In the genomic region with DNA sequence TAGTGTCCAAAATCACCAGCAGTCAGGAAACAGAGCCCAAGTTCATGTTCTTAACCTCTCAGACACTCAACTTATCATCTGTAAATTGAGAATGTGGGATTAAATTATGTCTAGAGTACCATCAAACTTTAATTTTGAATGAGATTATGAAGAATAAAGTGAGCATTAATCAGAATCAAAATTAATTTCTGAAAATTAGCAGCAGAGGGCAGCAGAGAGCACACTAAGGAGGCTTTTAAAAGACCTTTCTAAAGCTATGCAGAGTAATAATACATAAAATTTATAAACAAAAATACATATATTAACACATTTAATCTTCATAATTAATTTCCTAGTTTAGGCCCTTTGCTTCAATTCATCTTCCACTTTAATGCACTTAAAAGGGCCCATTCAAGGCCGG, we compare ENCODE assay signal across 8 cellular contexts. TPM values are rescaled to one million over a fixed set of nuclear protein-coding genes. Genes with fewer than 3 reads are reported as not detected.
DNase-seq lines count a peak whose midpoint lies in the region; ATAC-seq and TF ChIP-seq lines count a peak whose summit lies in the region.

No MANE protein-coding gene starts in this region.

- DNase-seq in natural killer cell = no peak
- no peak for DNase-seq in natural killer cell treated with Interleukin-12 subunit alpha and Interleukin-12 subunit beta and Interleukin-15 and Interleukin-18, amount 100 ng/mL, for 72 hours (ENCODE audit: low spot score)
- peak; percentile 1 for DNase-seq in SK-N-DZ (ENCODE audit: low spot score)
- DNase-seq in hepatocyte (ENCODE audit: low spot score) = peak; percentile 33
- DNase-seq in putamen (ENCODE audit: low spot score) = no peak
- no peak for DNase-seq in SIG-M5 (lab: John Stamatoyannopoulos, UW)
- no peak for DNase-seq in NCI-H446 treated with DMSO at 0.1 percent for 48 hours (lab: John Stamatoyannopoulos, UW)

- H3K9me2 ChIP-seq in hepatocyte (replicated peaks; ENCODE audit: insufficient read depth) = no peaks in the 10 kb centered on the region

- H3K4me3 Mint-ChIP-seq in natural killer cell = no peak overlapping the region
- no peak overlapping the region for H3K4me3 Mint-ChIP-seq in natural killer cell treated with Interleukin-12 subunit alpha and Interleukin-12 subunit beta and Interleukin-15 and Interleukin-18, amount 100 ng/mL, for 72 hours

- peaks cover 0 to 29% of the 10 kb centered on the region in 2 donors for H3K4me1 Mint-ChIP-seq in natural killer cell
- H3K4me1 Mint-ChIP-seq in natural killer cell treated with Interleukin-12 subunit alpha and Interleukin-12 subunit beta and Interleukin-15 and Interleukin-18, amount 100 ng/mL, for 72 hours (ENCODE audit: low read depth in 2 of 2) = peaks cover 16 to 25% of the 10 kb centered on the region in 2 donors

- no peaks in the 10 kb centered on the region for H3K9me3 Mint-ChIP-seq in natural killer cell
- no peaks in the 10 kb centered on the region for H3K9me3 Mint-ChIP-seq in natural killer cell treated with Interleukin-12 subunit alpha and Interleukin-12 subunit beta and Interleukin-15 and Interleukin-18, amount 100 ng/mL, for 72 hours

- no peak overlapping the region for H3K27ac ChIP-seq in hepatocyte

- ATAC-seq in natural killer cell (peak in 1 of 3 donors; percentile 59), GM18870 (IDR thresholded peaks at IDR 0.05; ENCODE audit: unreplicated experiment) (no peak)
- no peak for ATAC-seq in natural killer cell treated with Interleukin-12 subunit alpha and Interleukin-12 subunit beta and Interleukin-15 and Interleukin-18, amount 100 ng/mL, for 72 hours

- H3K36me3 ChIP-seq in hepatocyte (replicated peaks; ENCODE audit: insufficient read depth, low read depth) = no peaks in the 10 kb centered on the region

- H3K79me2 ChIP-seq in hepatocyte = no peaks in the 10 kb centered on the region

- TF ChIP-seq CTCF in natural killer cell (IDR thresholded peaks at IDR 0.05) (peak; percentile 55), hepatocyte (IDR thresholded peaks at IDR 0.05; ENCODE audit: poor library complexity) (peak; percentile 47)

- H3K4me1 ChIP-seq in hepatocyte (ENCODE audit: insufficient read depth) = peaks cover 9% of the 10 kb centered on the region

- intact Hi-C loops in natural killer cell (cut with micrococcal nuclease) = loop anchor here (2.0 to 10.0 kb wide), 2 partner anchors 142 to 314 kb away; a partner anchor contains a TSS

- H3K9me3 ChIP-seq in hepatocyte (ENCODE audit: low read depth) = no peaks in the 10 kb centered on the region

- H3K4me3 ChIP-seq in hepatocyte = no peak overlapping the region

- H3K27me3 ChIP-seq in hepatocyte = no peaks in the 10 kb centered on the region

- H2AFZ ChIP-seq in hepatocyte = no peak overlapping the region

- no peaks in the 10 kb centered on the region for H3K27me3 Mint-ChIP-seq in natural killer cell (ENCODE audit: low read depth in 2 of 2)
- no peaks in the 10 kb centered on the region for H3K27me3 Mint-ChIP-seq in natural killer cell treated with Interleukin-12 subunit alpha and Interleukin-12 subunit beta and Interleukin-15 and Interleukin-18, amount 100 ng/mL, for 72 hours

- no peak overlapping the region for H3K4me2 ChIP-seq in hepatocyte

- 76% methylated on average over 1 of the region's 1 CpG for WGBS in hepatocyte (ENCODE audit: low lambda C conversion rate, missing lambda C conversion rate)

- no peaks in the 10 kb centered on the region for H3K36me3 Mint-ChIP-seq in natural killer cell
- H3K36me3 Mint-ChIP-seq in natural killer cell treated with Interleukin-12 subunit alpha and Interleukin-12 subunit beta and Interleukin-15 and Interleukin-18, amount 100 ng/mL, for 72 hours = peaks cover 12% of the 10 kb centered on the region

- no peaks in the 10 kb centered on the region for H4K20me1 ChIP-seq in hepatocyte (ENCODE audit: insufficient read depth, poor library complexity, severe bottlenecking)

- no peak overlapping the region for H3K27ac Mint-ChIP-seq in natural killer cell
- no peak overlapping the region for H3K27ac Mint-ChIP-seq in natural killer cell treated with Interleukin-12 subunit alpha and Interleukin-12 subunit beta and Interleukin-15 and Interleukin-18, amount 100 ng/mL, for 72 hours

RNA-seq across cellular contexts. Expression of a gene that starts 7.1 kb away (rescaled TPM):
- total RNA-seq in natural killer cell = 1 to 10 TPM; 2.2 to 4.7 (median 4.0) TPM
- total RNA-seq in natural killer cell treated with Interleukin-12 subunit alpha and Interleukin-12 subunit beta and Interleukin-15 and Interleukin-18, amount 100 ng/mL, for 72 hours = 1 to 10 TPM; 3.6 to 7.2 TPM
- not detected in 2 replicates for polyA plus RNA-seq in SK-N-DZ (2014; cell fraction: cytosol; rRNA removed)
- not detected in 2 replicates for polyA plus RNA-seq in SK-N-DZ (2014; cell fraction: nucleus; rRNA removed)
- total RNA-seq in hepatocyte = 0.30 TPM in 1 of 2 replicates, not detected in the other
- not detected in 2 replicates for polyA plus RNA-seq in hepatocyte

Comparison
In these comparisons a context has a peak if more than half of its experiments do, and no peak if none do; other contexts are left out.
1. DNase-seq: peak in SK-N-DZ (single experiment) and hepatocyte (single experiment); none in natural killer cell (single experiment), natural killer cell treated with Interleukin-12 subunit alpha and Interleukin-12 subunit beta and Interleukin-15 and Interleukin-18, amount 100 ng/mL, for 72 hours (single experiment), putamen (single experiment), SIG-M5 (single experiment) and NCI-H446 treated with DMSO at 0.1 percent for 48 hours (single experiment).